8 cellular contexts compared by ENCODE assay signal in genomic region chr14:75578786-75579781, GRCh38.
DNase-seq lines count a peak whose midpoint lies in the region; ATAC-seq lines count a peak whose summit lies in the region.

No MANE protein-coding gene starts in this region.

- peaks cover 27% of the 10 kb centered on the region for H3K4me1 Mint-ChIP-seq in stimulated activated naive CD8-positive, alpha-beta T cell treated with anti-CD3 and anti-CD28 coated beads, Interleukin-15, amount 100 ng/mL, for 72 hours

- H3K4me3 Mint-ChIP-seq in stimulated activated naive CD8-positive, alpha-beta T cell treated with anti-CD3 and anti-CD28 coated beads, Interleukin-15, amount 100 ng/mL, for 72 hours, result peak overlapping the region; percentile 86 to 91

- ATAC-seq in GM18498 (IDR thresholded peaks at IDR 0.05; ENCODE audit: unreplicated experiment) (peak; percentile 24), GM19452 (IDR thresholded peaks at IDR 0.05; ENCODE audit: unreplicated experiment) (no peak)
- no peak for ATAC-seq in stimulated activated naive CD8-positive, alpha-beta T cell treated with anti-CD3 and anti-CD28 coated beads, Interleukin-15, amount 100 ng/mL, for 72 hours

- no peak overlapping the region for H3K27ac Mint-ChIP-seq in stimulated activated naive CD8-positive, alpha-beta T cell treated with anti-CD3 and anti-CD28 coated beads, Interleukin-15, amount 100 ng/mL, for 72 hours

- no peaks in the 10 kb centered on the region for H3K27me3 Mint-ChIP-seq in stimulated activated naive CD8-positive, alpha-beta T cell treated with anti-CD3 and anti-CD28 coated beads, Interleukin-15, amount 100 ng/mL, for 72 hours

- H3K9me3 Mint-ChIP-seq in stimulated activated naive CD8-positive, alpha-beta T cell treated with anti-CD3 and anti-CD28 coated beads, Interleukin-15, amount 100 ng/mL, for 72 hours, result no peaks in the 10 kb centered on the region

- DNase-seq in HuH-7 (ENCODE audit: low spot score), result peak; percentile 28
- DNase-seq in astrocyte of the hippocampus (ENCODE audit: low read depth, low spot score), result peak; percentile 1
- peak; percentile 54 for DNase-seq in kidney tubule cell (ENCODE audit: low spot score)
- DNase-seq in stimulated activated naive CD8-positive, alpha-beta T cell treated with anti-CD3 and anti-CD28 coated beads, Interleukin-15, amount 100 ng/mL, for 72 hours, result no peak
- no peak for DNase-seq in HuH-7.5 (ENCODE audit: low spot score)
- DNase-seq in NCI-H146 treated with DMSO at 0.1 percent for 48 hours (lab: John Stamatoyannopoulos, UW; ENCODE audit: unreplicated experiment), result no peak

Comparison
In these comparisons a context has a peak if more than half of its experiments do, and no peak if none do; other contexts are left out.
1. DNase-seq: peak in HuH-7 (single experiment), astrocyte of the hippocampus (single experiment) and kidney tubule cell (single experiment); none in stimulated activated naive CD8-positive, alpha-beta T cell treated with anti-CD3 and anti-CD28 coated beads, Interleukin-15, amount 100 ng/mL, for 72 hours (0 of 2), HuH-7.5 (single experiment) and NCI-H146 treated with DMSO at 0.1 percent for 48 hours (single experiment).